15 cellular contexts compared by ENCODE assay signal in genomic region chr14:23895480-23895879, GRCh38. TPM values are rescaled to one million over a fixed set of nuclear protein-coding genes. Genes with fewer than 3 reads are reported as not detected.
DNase-seq lines count a peak whose midpoint lies in the region; ATAC-seq and TF ChIP-seq lines count a peak whose summit lies in the region.
"Had no signal": no experiment of that assay in that cellular context is flagged by ENCODE, and none has a peak within 500 bp of the region (broad histone marks: within the 10 kb centered on the region; RNA-seq: fewer than 3 reads in every experiment).

No MANE protein-coding gene starts in this region.

- CTCF ChIA-PET in CD8-positive, alpha-beta T cell (lab: Charles Lee), result interaction anchor here (0.6 kb wide), 1 partner anchor 135 kb away, joined by 3 read pairs; no protein-coding TSS in a partner anchor

- no peaks in the 10 kb centered on the region for H3K36me3 Mint-ChIP-seq in CD8-positive, alpha-beta T cell
- H3K36me3 Mint-ChIP-seq: stimulated activated effector memory CD8-positive, alpha-beta T cell treated with anti-CD3 and anti-CD28 coated beads, Interleukin-12 subunit alpha, Interleukin-12 subunit beta, amount 100 ng/mL, for 72 hours had no signal

- intact Hi-C loops in aorta (cut with DNase I) (loop anchor here in 1 of 2 donors (10.0 kb wide), 1 partner anchor 59 kb away; the partner anchor contains the start of gene DHRS4), lower lobe of right lung (cut with DNase I) (no loop called here), esophagus squamous epithelium (cut with DNase I) (no loop called here)
- intact Hi-C loops in CD8-positive, alpha-beta T cell (cut with DNase I, micrococcal nuclease), result no loop called here

- H3K4me3 ChIP-seq in cardiac muscle cell (no peak overlapping the region), right atrium auricular region (no peak overlapping the region), OCI-LY1 (ENCODE audit: low read depth, low read length, poor library complexity, severe bottlenecking) (no peak overlapping the region), epithelial cell of proximal tubule (ENCODE audit: low read depth, low read length) (no peak overlapping the region), aorta (ENCODE audit: low read length in 2 of 2) (no peak overlapping the region), lower lobe of right lung (no peak overlapping the region), esophagus squamous epithelium (no peak overlapping the region)
- no peak overlapping the region for H3K4me3 ChIP-seq in CD8-positive, alpha-beta T cell (ENCODE audit: low read depth, low read length)
- H3K4me3 ChIP-seq: uterus had no signal

- H3K4me1 ChIP-seq in cardiac muscle cell (ENCODE audit: low read depth), result no peaks in the 10 kb centered on the region
- H3K4me1 ChIP-seq in right atrium auricular region, result no peaks in the 10 kb centered on the region
- no peaks in the 10 kb centered on the region for H3K4me1 ChIP-seq in OCI-LY1 (ENCODE audit: insufficient read depth, low read length, severe bottlenecking)
- no peaks in the 10 kb centered on the region for H3K4me1 ChIP-seq in aorta (ENCODE audit: control insufficient read depth in 1 of 2, insufficient read depth in 2 of 2, low read length in 2 of 2)
- no peaks in the 10 kb centered on the region for H3K4me1 ChIP-seq in lower lobe of right lung
- H3K4me1 ChIP-seq in esophagus squamous epithelium, result no peaks in the 10 kb centered on the region
- no peaks in the 10 kb centered on the region for H3K4me1 ChIP-seq in CD8-positive, alpha-beta T cell (ENCODE audit: insufficient read depth, low read length)
- H3K4me1 ChIP-seq: uterus had no signal

- H3K4me3 Mint-ChIP-seq in CD8-positive, alpha-beta T cell, result no peak overlapping the region
- H3K4me3 Mint-ChIP-seq: B cell; stimulated activated effector memory CD8-positive, alpha-beta T cell treated with anti-CD3 and anti-CD28 coated beads, Interleukin-12 subunit alpha, Interleukin-12 subunit beta, amount 100 ng/mL, for 72 hours had no signal

- no peaks in the 10 kb centered on the region for H3K79me2 ChIP-seq in OCI-LY1 (ENCODE audit: insufficient read depth, low read length)

- peak; percentile 59 for ATAC-seq in aorta (ENCODE audit: low FRiP score)
- no peak for ATAC-seq in lower lobe of right lung
- ATAC-seq in CD8-positive, alpha-beta T cell, result no peak
- ATAC-seq: stimulated activated effector memory CD8-positive, alpha-beta T cell treated with anti-CD3 and anti-CD28 coated beads, Interleukin-12 subunit alpha, Interleukin-12 subunit beta, amount 100 ng/mL, for 72 hours had no signal

- no peaks in the 10 kb centered on the region for H4K20me1 ChIP-seq in OCI-LY1 (ENCODE audit: insufficient read depth, low read length)

- H3K9me3 ChIP-seq in cardiac muscle cell (ENCODE audit: low read depth), result no peaks in the 10 kb centered on the region
- H3K9me3 ChIP-seq in right atrium auricular region, result no peaks in the 10 kb centered on the region
- H3K9me3 ChIP-seq in OCI-LY1 (ENCODE audit: low read length), result no peaks in the 10 kb centered on the region
- H3K9me3 ChIP-seq in aorta (ENCODE audit: control insufficient read depth, low read length), result no peaks in the 10 kb centered on the region
- no peaks in the 10 kb centered on the region for H3K9me3 ChIP-seq in lower lobe of right lung
- no peaks in the 10 kb centered on the region for H3K9me3 ChIP-seq in esophagus squamous epithelium
- H3K9me3 ChIP-seq in CD8-positive, alpha-beta T cell (ENCODE audit: low read length), result no peaks in the 10 kb centered on the region
- H3K9me3 ChIP-seq: uterus had no signal

- H2AFZ ChIP-seq in OCI-LY1 (ENCODE audit: low read length), result no peak overlapping the region

- H3F3A ChIP-seq in OCI-LY1 (ENCODE audit: insufficient read depth, low read length), result no peaks in the 10 kb centered on the region

- no peak for TF ChIP-seq POLR2A in esophagus squamous epithelium (IDR thresholded peaks at IDR 0.05)

- peak; percentile 14 for TF ChIP-seq CTCF in cardiac muscle cell (IDR thresholded peaks at IDR 0.05; ENCODE audit: low read depth, low read length)
- peak in 1 of 2 donors; percentile 29 for TF ChIP-seq CTCF in right atrium auricular region (IDR thresholded peaks at IDR 0.05)
- peak; percentile 20; the same call in 1 of the 2 replicates for TF ChIP-seq CTCF in OCI-LY1 (IDR thresholded peaks at IDR 0.05; ENCODE audit: low read length)
- peak; percentile 31 for TF ChIP-seq CTCF in epithelial cell of proximal tubule (conservative IDR thresholded peaks at IDR 0.05; ENCODE audit: low read depth, low read length)
- TF ChIP-seq CTCF in lower lobe of right lung (IDR thresholded peaks at IDR 0.05), result no peak
- peak in 1 of 6 experiments; percentile 8 for TF ChIP-seq CTCF in esophagus squamous epithelium (IDR thresholded peaks at IDR 0.05)
- TF ChIP-seq CTCF in CD8-positive, alpha-beta T cell (IDR thresholded peaks at IDR 0.05), result no peak

- no peaks in the 10 kb centered on the region for H3K9me2 ChIP-seq in OCI-LY1 (ENCODE audit: low read depth, low read length)

- H3K36me3 ChIP-seq in cardiac muscle cell (no peaks in the 10 kb centered on the region), right atrium auricular region (no peaks in the 10 kb centered on the region), OCI-LY1 (ENCODE audit: insufficient read depth, low read length) (no peaks in the 10 kb centered on the region), aorta (ENCODE audit: control insufficient read depth in 1 of 2, insufficient read depth in 2 of 2, low read length in 1 of 2) (no peaks in the 10 kb centered on the region), lower lobe of right lung (no peaks in the 10 kb centered on the region), esophagus squamous epithelium (no peaks in the 10 kb centered on the region)
- H3K36me3 ChIP-seq in CD8-positive, alpha-beta T cell (ENCODE audit: insufficient read depth, low read length), result no peaks in the 10 kb centered on the region
- H3K36me3 ChIP-seq: uterus had no signal

- H3K4me2 ChIP-seq in OCI-LY1 (ENCODE audit: low read length), result no peak overlapping the region

- no peak overlapping the region for H3K27ac ChIP-seq in cardiac muscle cell
- no peak overlapping the region for H3K27ac ChIP-seq in right atrium auricular region
- H3K27ac ChIP-seq in OCI-LY1 (ENCODE audit: low read depth, low read length, poor library complexity, severe bottlenecking), result no peak overlapping the region
- no peak overlapping the region for H3K27ac ChIP-seq in aorta (ENCODE audit: low read depth in 1 of 2, low read length in 2 of 2)
- no peak overlapping the region for H3K27ac ChIP-seq in lower lobe of right lung
- no peak overlapping the region for H3K27ac ChIP-seq in esophagus squamous epithelium
- H3K27ac ChIP-seq in CD8-positive, alpha-beta T cell (ENCODE audit: low read depth, low read length), result no peak overlapping the region
- H3K27ac ChIP-seq: uterus had no signal

- DNase-seq in cardiac muscle cell (ENCODE audit: low read depth in 1 of 2, low spot score in 1 of 2), result peak in 1 of 2 donors; percentile 6
- DNase-seq in right atrium auricular region (ENCODE audit: low spot score), result no peak
- DNase-seq in epithelial cell of proximal tubule (ENCODE audit: low read depth), result no peak
- DNase-seq in aorta, result no peak
- no peak for DNase-seq in lower lobe of right lung
- no peak for DNase-seq in esophagus squamous epithelium (lab: John Stamatoyannopoulos, UW)
- DNase-seq in CD8-positive, alpha-beta T cell, result no peak
- DNase-seq: activated gamma-delta T cell treated with Interleukin-2 at 50 U/mL for 16 hours; posterior cingulate gyrus; RPMI8226; stimulated activated CD4-positive, alpha-beta T cell treated with anti-CD3 and anti-CD28 coated beads, Interleukin-2, amount 100 ng/mL, for 48 hours; uterus had no signal

- no peak overlapping the region for H3K27ac Mint-ChIP-seq in CD8-positive, alpha-beta T cell
- H3K27ac Mint-ChIP-seq: B cell; stimulated activated effector memory CD8-positive, alpha-beta T cell treated with anti-CD3 and anti-CD28 coated beads, Interleukin-12 subunit alpha, Interleukin-12 subunit beta, amount 100 ng/mL, for 72 hours had no signal

- no peaks in the 10 kb centered on the region for H3K4me1 Mint-ChIP-seq in CD8-positive, alpha-beta T cell (ENCODE audit: low read depth)
- H3K4me1 Mint-ChIP-seq: B cell had no signal

- no peak overlapping the region for H3K9ac ChIP-seq in OCI-LY1 (ENCODE audit: low read length)

- peaks cover 9% of the 10 kb centered on the region for H3K27me3 Mint-ChIP-seq in CD8-positive, alpha-beta T cell (ENCODE audit: low read depth)

- no peaks in the 10 kb centered on the region for H3K9me3 Mint-ChIP-seq in CD8-positive, alpha-beta T cell
- H3K9me3 Mint-ChIP-seq: stimulated activated effector memory CD8-positive, alpha-beta T cell treated with anti-CD3 and anti-CD28 coated beads, Interleukin-12 subunit alpha, Interleukin-12 subunit beta, amount 100 ng/mL, for 72 hours had no signal

- WGBS in aorta, 2 donors, result 10 to 11% methylated on average over 3 of the region's 3 CpGs
- WGBS in esophagus squamous epithelium, 2 donors, result 58 to 72% methylated on average over 3 of the region's 3 CpGs

- POLR2A ChIA-PET in CD8-positive, alpha-beta T cell (lab: Charles Lee), result no interaction called here

- no peaks in the 10 kb centered on the region for H3K27me3 ChIP-seq in cardiac muscle cell
- H3K27me3 ChIP-seq in right atrium auricular region, result no peaks in the 10 kb centered on the region
- H3K27me3 ChIP-seq in OCI-LY1 (ENCODE audit: insufficient read depth, low read length), result no peaks in the 10 kb centered on the region
- H3K27me3 ChIP-seq in aorta (ENCODE audit: control insufficient read depth in 1 of 2, insufficient read depth in 2 of 2, low read length in 1 of 2), result no peaks in the 10 kb centered on the region
- no peaks in the 10 kb centered on the region for H3K27me3 ChIP-seq in lower lobe of right lung (ENCODE audit: low read depth)
- no peaks in the 10 kb centered on the region for H3K27me3 ChIP-seq in esophagus squamous epithelium
- H3K27me3 ChIP-seq in CD8-positive, alpha-beta T cell (ENCODE audit: insufficient read depth, low read length), result no peaks in the 10 kb centered on the region
- H3K27me3 ChIP-seq: uterus had no signal

RNA-seq across cellular contexts. Expression of gene DHRS4, which starts 58.1 kb away (rescaled TPM):
- total RNA-seq in cardiac muscle cell (44.9 and 70.8 TPM in 2 replicates), right atrium auricular region (10 to 100 TPM; 29.6 to 38.8 TPM), epithelial cell of proximal tubule (33.1 and 43.7 TPM in 2 replicates), aorta (10 to 100 TPM; 17.8 to 21.2 TPM), lower lobe of right lung (35.4 TPM), esophagus squamous epithelium (10 to 100 TPM; 27.5 to 46.0 (median 38.0) TPM)
- polyA plus RNA-seq in cardiac muscle cell (42.0 and 62.2 TPM in 2 replicates), aorta (10 to 100 TPM; 43.9 to 47.3 TPM)
- 1 to 10 TPM; 6.8 to 7.1 TPM for total RNA-seq in CD8-positive, alpha-beta T cell

Comparison
In these comparisons a context has a peak if more than half of its experiments do, and no peak if none do; other contexts are left out.
1. CTCF ChIP-seq: peak in cardiac muscle cell (single experiment), OCI-LY1 (single experiment) and epithelial cell of proximal tubule (single experiment); none in lower lobe of right lung (single experiment) and CD8-positive, alpha-beta T cell (single experiment).